Comparison of ENCODE assay signal across 7 cellular contexts in the genomic region with DNA sequence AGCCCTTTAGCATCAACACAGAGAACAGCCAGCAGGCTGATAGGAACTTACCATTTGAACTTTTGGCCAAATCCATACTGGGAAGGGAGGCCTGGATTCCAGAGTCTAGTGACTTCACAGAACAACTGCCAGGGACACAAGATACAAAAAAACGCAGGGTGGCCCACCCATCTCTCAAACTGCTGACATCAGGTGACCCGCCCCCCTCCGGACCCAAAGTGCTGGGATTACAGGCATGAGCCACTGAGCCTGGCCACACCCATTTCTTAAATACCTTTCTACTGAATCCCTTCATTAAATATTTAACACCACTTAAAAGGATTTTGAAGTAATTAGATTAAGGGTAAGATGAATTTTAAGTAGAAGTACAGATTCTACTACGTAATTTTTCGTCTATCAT. TPM values are rescaled to one million over a fixed set of nuclear protein-coding genes. Genes with fewer than 3 reads are reported as not detected.
DNase-seq lines count a peak whose midpoint lies in the region; TF ChIP-seq lines count a peak whose summit lies in the region.
"Not testable (repeated sequence)": the region's sequence is repeated elsewhere in the genome, so short reads cannot be mapped to it uniquely, and the experiment has no call there.

No MANE protein-coding gene starts in this region.

- not testable (repeated sequence) for H3K56ac ChIP-seq in H9 (ENCODE audit: insufficient read length, low read depth, low read length); mesendoderm (ENCODE audit: low read length)

- H4K8ac ChIP-seq in H9 (replicated peaks; ENCODE audit: insufficient read length, low read depth, low read length); mesendoderm (ENCODE audit: low read depth, low read length): not testable (repeated sequence)

- not testable (repeated sequence) for H4K20me1 ChIP-seq in H9 (ENCODE audit: control insufficient read depth, insufficient read depth, insufficient read length)

- no CpG with 5 or more reads among the region's 5 CpGs for WGBS in H9 (ENCODE audit: extremely low coverage, insufficient read length, low lambda C conversion rate)
- WGBS in mesendoderm (ENCODE audit: extremely low coverage, insufficient coverage, low lambda C conversion rate), result no CpG with 5 or more reads among the region's 5 CpGs

- not testable (repeated sequence) for H3K79me2 ChIP-seq in H9 (ENCODE audit: insufficient read depth, low read length); mesendoderm (ENCODE audit: control insufficient read depth, insufficient read depth, low read length)

- not testable (repeated sequence) for H3K9ac ChIP-seq in H9 (ENCODE audit: extremely low read depth, insufficient read length, low read length); mesendoderm (ENCODE audit: low read length)

- not testable (repeated sequence) for H3K9me3 ChIP-seq in A673 (ENCODE audit: low read depth, low read length, poor library complexity, severe bottlenecking); H9 (ENCODE audit: control insufficient read depth, low read depth, low read length); WERI-Rb-1 (ENCODE audit: severe bottlenecking)

- H3K4me2 ChIP-seq in H9 (ENCODE audit: insufficient read depth, insufficient read length, low read length); mesendoderm (ENCODE audit: low read length): not testable (repeated sequence)

- H3K4me1 ChIP-seq in A673 (ENCODE audit: insufficient read depth, low read length, poor library complexity, severe bottlenecking), result peaks cover 12% of the 10 kb centered on the region
- H3K4me1 ChIP-seq in H9 (ENCODE audit: insufficient read depth, low read length); mesendoderm (ENCODE audit: control insufficient read depth, low read depth, low read length): not testable (repeated sequence)

- not testable (repeated sequence) for H4K5ac ChIP-seq in H9 (ENCODE audit: insufficient read length, low read depth, low read length); mesendoderm (ENCODE audit: low read length)

- not testable (repeated sequence) for BruUV-seq in A673 (replicated peaks; lab: Mats Ljungman, UMichigan)

- not testable (repeated sequence) for H3K23me2 ChIP-seq in H9 (ENCODE audit: insufficient read length, low read depth, low read length, poor library complexity, severe bottlenecking)

- H3K36me3 ChIP-seq in A673 (ENCODE audit: insufficient read depth, low read length, poor library complexity, severe bottlenecking); WERI-Rb-1; mesendoderm (ENCODE audit: control insufficient read depth, insufficient read depth, low read length): not testable (repeated sequence)

- intact Hi-C loops in A673 (cut with micrococcal nuclease; ENCODE audit: unreplicated experiment), result not testable (repeated sequence)

- not testable (repeated sequence) for H3K27ac Mint-ChIP-seq in H9

- H3T11ph ChIP-seq in H9 (ENCODE audit: low read length), result not testable (repeated sequence)

- not testable (repeated sequence) for H2BK20ac ChIP-seq in H9 (ENCODE audit: low read depth, low read length, poor library complexity, severe bottlenecking)

- H3K27ac ChIP-seq in A673 (ENCODE audit: low read depth, low read length, poor library complexity, severe bottlenecking); H9 (ENCODE audit: insufficient read length, low read depth, low read length); WERI-Rb-1; mesendoderm (ENCODE audit: low read depth, low read length): not testable (repeated sequence)

- H2BK120ac ChIP-seq in H9 (ENCODE audit: low read depth, low read length, poor library complexity, severe bottlenecking); mesendoderm (ENCODE audit: low read depth, low read length): not testable (repeated sequence)

- H2BK5ac ChIP-seq in H9 (ENCODE audit: insufficient read length, low read length); mesendoderm (ENCODE audit: low read length): not testable (repeated sequence)

- DNase-seq in A673 (ENCODE audit: low spot score), result peak; percentile 23
- peak; percentile 52 for DNase-seq in ELF-1 (ENCODE audit: low read depth, low spot score)
- peak; percentile 38 for DNase-seq in H9
- DNase-seq in NCI-H524 (lab: John Stamatoyannopoulos, UW), result peak; percentile 6 to 25
- peak; percentile 57 for DNase-seq in NCI-H82 treated with DMSO at 0.1 percent for 48 hours (lab: John Stamatoyannopoulos, UW; ENCODE audit: unreplicated experiment)
- DNase-seq in WERI-Rb-1, result peak; percentile 49
- peak; percentile 26 for DNase-seq in mesendoderm

- H3K14ac ChIP-seq in H9 (ENCODE audit: insufficient read depth, low read length), result not testable (repeated sequence)

- H3K18ac ChIP-seq in H9 (ENCODE audit: insufficient read length, low read depth, low read length); mesendoderm (ENCODE audit: low read length): not testable (repeated sequence)

- H2BK12ac ChIP-seq in H9 (ENCODE audit: insufficient read length, low read depth, low read length), result not testable (repeated sequence)

- not testable (repeated sequence) for H3K4me1 Mint-ChIP-seq in H9

- H3K27me3 ChIP-seq in A673 (replicated peaks; ENCODE audit: insufficient read depth, low read depth, low read length, poor library complexity); H9 (ENCODE audit: insufficient read depth, low read length); WERI-Rb-1 (ENCODE audit: insufficient read depth, low read depth, severe bottlenecking); mesendoderm (ENCODE audit: insufficient read depth, low read length, poor library complexity): not testable (repeated sequence)

- not testable (repeated sequence) for H3K4ac ChIP-seq in H9 (ENCODE audit: low read depth, low read length); mesendoderm (ENCODE audit: low read depth, low read length)

- not testable (repeated sequence) for H3K27me3 Mint-ChIP-seq in H9 (ENCODE audit: low read depth)

- not testable (repeated sequence) for H2AFZ ChIP-seq in H9 (ENCODE audit: low read length)

- H3K9me3 Mint-ChIP-seq in H9, result not testable (repeated sequence)

- not testable (repeated sequence) for TF ChIP-seq CTCF in A673 (conservative IDR thresholded peaks at IDR 0.05; ENCODE audit: low read depth, low read length); H9 (conservative IDR thresholded peaks at IDR 0.05); WERI-Rb-1 (IDR thresholded peaks at IDR 0.05; ENCODE audit: low read depth, low read length)

- H3K23ac ChIP-seq in H9 (ENCODE audit: insufficient read length, low read depth, low read length); mesendoderm (ENCODE audit: low read length): not testable (repeated sequence)

- H2AK5ac ChIP-seq in H9 (ENCODE audit: insufficient read length, low read length); mesendoderm (ENCODE audit: low read length): not testable (repeated sequence)

- not testable (repeated sequence) for H3K4me3 Mint-ChIP-seq in H9

- H2BK15ac ChIP-seq in H9 (ENCODE audit: low read depth, low read length); mesendoderm (replicated peaks; ENCODE audit: low read depth): not testable (repeated sequence)

- not testable (repeated sequence) for H3K36me3 Mint-ChIP-seq in H9 (ENCODE audit: insufficient read depth in 1 of 3, low read depth in 3 of 3)

- POLR2A ChIA-PET in A673 (lab: Charles Lee; ENCODE audit: low non-redundant PET), result not testable (repeated sequence)

- H4K91ac ChIP-seq in H9 (ENCODE audit: insufficient read length, low read depth, low read length), result not testable (repeated sequence)

- CTCF ChIA-PET in A673 (lab: Charles Lee), result not testable (repeated sequence)

- H3K4me3 ChIP-seq in A673 (ENCODE audit: low read depth, low read length, poor library complexity, severe bottlenecking); WERI-Rb-1 (ENCODE audit: low read depth, low read length); mesendoderm (ENCODE audit: low read length): not testable (repeated sequence)

- H3K79me1 ChIP-seq in H9 (ENCODE audit: insufficient read depth, low read depth, low read length, poor library complexity, severe bottlenecking); mesendoderm (ENCODE audit: low read length): not testable (repeated sequence)

RNA-seq across cellular contexts. Expression of a gene that starts 43.7 kb away (rescaled TPM):
- total RNA-seq in A673 (2021), result 12.2 and 14.8 TPM in 2 replicates
- 19.5 and 20.3 TPM in 2 replicates for total RNA-seq in H9 (2021)
- 19.6 TPM for polyA plus RNA-seq in mesendoderm (2013, experiment 1 of 2)
- 20.5 TPM for polyA plus RNA-seq in mesendoderm (2013, experiment 2 of 2)
